In the genomic region with DNA sequence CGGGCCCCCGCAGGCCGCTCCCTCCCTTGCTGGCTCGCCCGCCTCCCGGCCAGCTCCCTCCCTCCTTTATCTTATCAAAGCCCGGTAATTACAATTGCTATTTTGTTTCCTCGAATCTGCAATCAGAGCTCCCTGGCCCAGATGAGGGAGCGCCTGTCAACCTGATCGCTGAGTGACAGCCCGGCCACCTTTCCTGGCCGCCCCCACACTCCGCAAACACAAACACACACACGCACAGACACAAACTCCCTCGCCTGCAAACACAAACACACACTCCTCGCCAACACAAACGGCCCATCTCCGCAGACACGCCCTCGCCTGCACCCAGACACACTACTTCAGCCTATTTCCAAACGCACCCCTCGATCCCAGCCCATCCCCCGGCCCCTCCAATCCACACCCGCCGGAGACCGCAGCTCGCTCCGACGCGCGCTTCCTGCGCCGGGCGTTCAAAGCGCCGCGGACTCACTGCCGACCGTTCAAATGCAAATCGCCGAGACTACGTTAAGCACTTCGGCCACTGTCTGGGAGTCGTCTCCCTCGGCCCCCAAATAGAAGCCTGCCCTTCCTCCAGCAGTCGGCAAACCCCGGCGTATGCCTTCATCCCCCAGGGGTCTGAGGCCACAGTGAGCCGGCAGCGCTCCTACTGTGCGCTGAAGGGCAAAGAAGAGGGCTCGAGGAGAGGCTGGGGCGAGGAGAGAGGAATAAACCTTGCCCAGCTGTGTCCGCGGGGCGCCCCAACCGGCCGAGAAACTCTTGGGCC, we compare ENCODE assay signal across 7 cellular contexts. TPM values are rescaled to one million over a fixed set of nuclear protein-coding genes. Genes with fewer than 3 reads are reported as not detected.
DNase-seq lines count a peak whose midpoint lies in the region; ATAC-seq and TF ChIP-seq lines count a peak whose summit lies in the region.

No MANE protein-coding gene starts in this region.

- H3K4me3 Mint-ChIP-seq in activated naive CD4-positive, alpha-beta T cell treated with anti-CD3 and anti-CD28 coated beads for 36 hours: peak overlapping the region; percentile 65

- DNase-seq in HUDEP-2 (lab: John Stamatoyannopoulos, UW; ENCODE audit: unreplicated experiment in 76 of 76): peak in 55 of 76 experiments; percentile 1 to 69 (median 36)
- DNase-seq in activated naive CD4-positive, alpha-beta T cell treated with anti-CD3 and anti-CD28 coated beads for 36 hours: peak; percentile 34
- DNase-seq in hepatic stellate cell (ENCODE audit: low spot score): peak; percentile 62
- no peak for DNase-seq in sciatic nerve (ENCODE audit: low spot score)
- DNase-seq in DMS79 (lab: John Stamatoyannopoulos, UW): no peak
- DNase-seq in ACHN: no peak
- DNase-seq in RWPE1 (ENCODE audit: low spot score): no peak

- H3K27ac Mint-ChIP-seq in activated naive CD4-positive, alpha-beta T cell treated with anti-CD3 and anti-CD28 coated beads for 36 hours: no peak overlapping the region

- TF ChIP-seq CTCF in RWPE1 (conservative IDR thresholded peaks at IDR 0.05; ENCODE audit: low read depth): no peak

- POLR2A ChIA-PET in RWPE1 (lab: Yijun Ruan, JAX; ENCODE audit: low non-redundant PET): no interaction called here

- H3K36me3 Mint-ChIP-seq in activated naive CD4-positive, alpha-beta T cell treated with anti-CD3 and anti-CD28 coated beads for 36 hours (ENCODE audit: low read depth): peaks cover 35% of the 10 kb centered on the region

- no peak overlapping the region for H3K27ac ChIP-seq in RWPE1

- H3K4me1 Mint-ChIP-seq in activated naive CD4-positive, alpha-beta T cell treated with anti-CD3 and anti-CD28 coated beads for 36 hours (ENCODE audit: low read depth): peaks cover 50% of the 10 kb centered on the region

- peaks cover 40% of the 10 kb centered on the region for H3K27me3 Mint-ChIP-seq in activated naive CD4-positive, alpha-beta T cell treated with anti-CD3 and anti-CD28 coated beads for 36 hours (ENCODE audit: low read depth)

- in situ Hi-C loops in ACHN (cut with HindIII; ENCODE audit: low pct_ligation_motif_present, low pct_unique_long_range_greater_than_20kb, low sequenced_read_pairs): no loop called here

- no peaks in the 10 kb centered on the region for H3K9me3 Mint-ChIP-seq in activated naive CD4-positive, alpha-beta T cell treated with anti-CD3 and anti-CD28 coated beads for 36 hours

- intact Hi-C loops in activated naive CD4-positive, alpha-beta T cell treated with anti-CD3 and anti-CD28 coated beads for 36 hours (cut with micrococcal nuclease): loop anchor here (2.0 kb wide), 1 partner anchor 558 kb away; no protein-coding TSS in a partner anchor
- intact Hi-C loops in sciatic nerve (cut with DNase I): loop anchor here (5.0 kb wide), 1 partner anchor 172 kb away; no protein-coding TSS in a partner anchor

- CTCF ChIA-PET in activated naive CD4-positive, alpha-beta T cell treated with anti-CD3 and anti-CD28 coated beads for 36 hours (lab: Charles Lee): interaction anchor here (0.6 to 1.5 kb wide), 7 partner anchors 47 to 476 kb away, joined by 3 to 6 read pairs (median 3); no protein-coding TSS in a partner anchor
- CTCF ChIA-PET in RWPE1 (lab: Yijun Ruan, JAX): interaction anchor here (0.6 to 3.5 kb wide), 5 partner anchors 26 to 637 kb away, joined by 3 to 23 read pairs (median 3); no protein-coding TSS in a partner anchor

- ATAC-seq in sciatic nerve: peak; percentile 29

RNA-seq across cellular contexts. Expression of gene FGF8, which starts 3.0 kb away (rescaled TPM):
- total RNA-seq in activated naive CD4-positive, alpha-beta T cell treated with anti-CD3 and anti-CD28 coated beads for 36 hours: not detected
- 0.62 TPM for total RNA-seq in sciatic nerve

RNA-seq across cellular contexts. Expression of gene NPM3, which starts 4.3 kb away (rescaled TPM):
- total RNA-seq in activated naive CD4-positive, alpha-beta T cell treated with anti-CD3 and anti-CD28 coated beads for 36 hours: 100 to 1,000 TPM; 213 to 230 TPM
- total RNA-seq in sciatic nerve: 8.0 TPM

RNA-seq across cellular contexts. Expression of gene OGA, which starts 39.3 kb away (rescaled TPM):
- 10 to 100 TPM; 90.8 to 96.3 TPM for total RNA-seq in activated naive CD4-positive, alpha-beta T cell treated with anti-CD3 and anti-CD28 coated beads for 36 hours
- 187 TPM for total RNA-seq in sciatic nerve

Comparison
In these comparisons a context has a peak if more than half of its experiments do, and no peak if none do; other contexts are left out.
1. DNase-seq: peak in HUDEP-2 (55 of 76), activated naive CD4-positive, alpha-beta T cell treated with anti-CD3 and anti-CD28 coated beads for 36 hours (single experiment) and hepatic stellate cell (single experiment); none in sciatic nerve (single experiment), DMS79 (single experiment), ACHN (single experiment) and RWPE1 (single experiment).
2. RNA of gene NPM3, which starts 4.3 kb away (total RNA-seq): 213 to 230 TPM in activated naive CD4-positive, alpha-beta T cell treated with anti-CD3 and anti-CD28 coated beads for 36 hours; 8.0 TPM in sciatic nerve (single experiment); every median in the first group is over 10 times any median in the second.